Comparison of ENCODE assay signal across 12 cellular contexts in the genomic region with DNA sequence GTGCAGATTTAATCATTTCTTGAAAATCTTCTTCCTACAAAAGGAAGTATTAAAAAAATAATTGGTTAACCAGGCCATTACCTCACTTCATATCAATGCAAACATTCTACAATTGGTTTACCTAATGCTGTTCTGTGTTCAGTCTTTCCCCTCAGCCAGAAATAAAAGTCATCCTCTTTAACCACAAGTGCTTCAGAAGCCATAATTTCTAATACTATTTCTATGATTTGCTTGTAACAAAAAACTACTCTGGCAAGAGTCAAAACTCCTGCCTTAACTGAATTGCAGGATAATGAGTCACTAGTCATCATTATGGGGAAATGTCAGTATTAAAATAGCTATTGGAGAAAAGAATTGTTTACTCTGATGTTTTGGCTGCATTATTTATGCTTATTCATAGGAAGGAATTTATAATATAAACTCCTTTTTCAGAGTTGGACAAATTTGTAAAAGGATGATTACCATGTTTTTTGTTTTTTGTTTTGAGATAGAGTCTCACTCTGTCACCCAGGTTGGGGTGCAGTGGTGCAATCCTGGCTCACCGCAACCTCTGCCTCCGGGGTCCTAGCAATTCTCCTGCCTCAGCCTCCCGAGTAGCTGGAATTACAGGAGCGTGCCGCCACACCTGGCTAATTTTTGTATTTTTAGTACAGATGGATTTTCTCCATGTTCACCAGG. TPM values are rescaled to one million over a fixed set of nuclear protein-coding genes. Genes with fewer than 3 reads are reported as not detected.
DNase-seq lines count a peak whose midpoint lies in the region; ATAC-seq, FAIRE-seq and TF ChIP-seq lines count a peak whose summit lies in the region.
"Had no signal": no experiment of that assay in that cellular context is flagged by ENCODE, and none has a peak within 500 bp of the region (broad histone marks: within the 10 kb centered on the region; RNA-seq: fewer than 3 reads in every experiment).

No MANE protein-coding gene starts in this region.

- H3K36me3 ChIP-seq in bronchial epithelial cell (ENCODE audit: control insufficient read depth, insufficient read depth, low read length), result no peaks in the 10 kb centered on the region

- H3K4me3 ChIP-seq in bronchial epithelial cell (ENCODE audit: low read depth, low read length), result no peak overlapping the region
- H3K4me3 ChIP-seq: BLaER1 treated with 17β-estradiol and CSF1 and Interleukin-3, amounts not matched to agents 10 nM and 100 nM; upper lobe of right lung had no signal

- TF ChIP-seq CTCF in bronchial epithelial cell (IDR thresholded peaks at IDR 0.05; ENCODE audit: insufficient read depth, low read length, severe bottlenecking), result no peak

- ATAC-seq in HG03045 (IDR thresholded peaks at IDR 0.05; ENCODE audit: unreplicated experiment), result no peak
- ATAC-seq in GM19467 (IDR thresholded peaks at IDR 0.05; ENCODE audit: unreplicated experiment), result no peak
- ATAC-seq: upper lobe of right lung had no signal

- DNase-seq in A172 (ENCODE audit: low spot score) (peak; percentile 96), HPDE6-E6E7 (ENCODE audit: extremely low spot score) (peak; percentile 4), bronchial epithelial cell (ENCODE audit: low read depth) (peak; percentile 72), kidney tubule cell (ENCODE audit: low spot score) (peak; percentile 94), 8988T (no peak), HuH-7 (ENCODE audit: low spot score) (no peak)
- DNase-seq: NCI-H526, nephron progenitor cell, upper lobe of right lung had no signal

- H3K27me3 ChIP-seq in bronchial epithelial cell (ENCODE audit: control insufficient read depth, insufficient read depth, low read length), result no peaks in the 10 kb centered on the region
- H3K27me3 ChIP-seq: BLaER1 treated with 17β-estradiol and CSF1 and Interleukin-3, amounts not matched to agents 10 nM and 100 nM; upper lobe of right lung had no signal

- FAIRE-seq in bronchial epithelial cell (lab: Jason Lieb, UNC), result no peak

RNA-seq across cellular contexts. Expression of gene ODAD2, which starts 55.5 kb away (rescaled TPM):
- total RNA-seq in A172 (2014; rRNA removed; shearing (Covaris generic)), result 53.3 and 63.0 TPM in 2 replicates
- under 0.01 TPM in 1 of 2 replicates, not detected in the other for total RNA-seq in bronchial epithelial cell

Comparison
In these comparisons a context has a peak if more than half of its experiments do, and no peak if none do; other contexts are left out.
1. DNase-seq: peak in A172 (single experiment), HPDE6-E6E7 (single experiment), bronchial epithelial cell (single experiment) and kidney tubule cell (single experiment); none in 8988T (single experiment) and HuH-7 (single experiment).
2. RNA of gene ODAD2, which starts 55.5 kb away (total RNA-seq): 53.3 to 63.0 TPM in A172; under 0.01 TPM in bronchial epithelial cell; every median in the first group is over 10 times any median in the second.